ENCODE assay signal across 25 cellular contexts in the genomic region with DNA sequence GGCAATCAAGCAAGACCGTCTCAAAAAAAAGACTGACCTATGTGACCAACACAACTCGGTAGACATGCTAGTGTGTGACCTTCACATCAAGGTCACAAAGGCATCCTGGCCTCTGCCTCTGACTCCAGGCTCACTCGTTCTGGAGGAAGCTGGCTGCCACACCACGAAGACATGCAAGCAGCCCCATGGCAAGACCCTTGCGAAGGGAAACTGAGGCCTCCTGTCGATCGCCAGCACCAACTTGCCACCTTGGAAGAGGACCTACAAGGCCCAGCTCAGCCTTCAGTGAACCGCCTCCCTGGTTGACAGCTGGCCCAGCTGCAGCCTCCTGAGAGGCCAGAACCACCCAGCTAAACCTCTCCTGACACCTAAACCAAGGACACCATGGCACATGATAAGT.
"Had no signal": no experiment of that assay in that cellular context is flagged by ENCODE, and none has a peak within 500 bp of the region (broad histone marks: within the 10 kb centered on the region; RNA-seq: fewer than 3 reads in every experiment).

No MANE protein-coding gene starts in this region.

- FAIRE-seq: colon, endothelial cell of umbilical vein, islet of Langerhans, keratinocyte had no signal

- H3K4me3 ChIP-seq: coronary artery, dorsolateral prefrontal cortex, esophagus squamous epithelium, gastrocnemius medialis, heart right ventricle, left lung, lower lobe of right lung had no signal

- H3K27me3 ChIP-seq: dorsolateral prefrontal cortex, esophagus squamous epithelium, gastrocnemius medialis, heart right ventricle, left lung had no signal

- ATAC-seq: esophagus mucosa, gastrocnemius medialis, heart right ventricle, left lung, left ventricle myocardium superior, lower lobe of right lung had no signal

- H3K36me3 ChIP-seq: esophagus squamous epithelium, gastrocnemius medialis, heart right ventricle, left lung, lower lobe of right lung had no signal

- H3K27ac ChIP-seq: coronary artery, dorsolateral prefrontal cortex, epithelial cell of prostate, esophagus squamous epithelium, gastrocnemius medialis, heart right ventricle, left lung, lower lobe of right lung had no signal

- H3K4me1 ChIP-seq: esophagus squamous epithelium, gastrocnemius medialis, left lung, lower lobe of right lung had no signal

- H3K9me3 ChIP-seq: esophagus squamous epithelium, gastrocnemius medialis, left lung, lower lobe of right lung had no signal

- DNase-seq: dermis blood vessel endothelial cell; dorsolateral prefrontal cortex; effector CD4-positive, alpha-beta T cell; effector memory CD4-positive, alpha-beta T cell; erythroblast; esophagus squamous epithelium; foreskin fibroblast; foreskin melanocyte; gastrocnemius medialis; glutamatergic neuron; head of caudate nucleus; heart right ventricle; hippocampal formation; kidney glomerular epithelial cell; left lung; left ventricle myocardium superior; lower lobe of right lung; mesenchymal stem cell had no signal
